In the genomic region with DNA sequence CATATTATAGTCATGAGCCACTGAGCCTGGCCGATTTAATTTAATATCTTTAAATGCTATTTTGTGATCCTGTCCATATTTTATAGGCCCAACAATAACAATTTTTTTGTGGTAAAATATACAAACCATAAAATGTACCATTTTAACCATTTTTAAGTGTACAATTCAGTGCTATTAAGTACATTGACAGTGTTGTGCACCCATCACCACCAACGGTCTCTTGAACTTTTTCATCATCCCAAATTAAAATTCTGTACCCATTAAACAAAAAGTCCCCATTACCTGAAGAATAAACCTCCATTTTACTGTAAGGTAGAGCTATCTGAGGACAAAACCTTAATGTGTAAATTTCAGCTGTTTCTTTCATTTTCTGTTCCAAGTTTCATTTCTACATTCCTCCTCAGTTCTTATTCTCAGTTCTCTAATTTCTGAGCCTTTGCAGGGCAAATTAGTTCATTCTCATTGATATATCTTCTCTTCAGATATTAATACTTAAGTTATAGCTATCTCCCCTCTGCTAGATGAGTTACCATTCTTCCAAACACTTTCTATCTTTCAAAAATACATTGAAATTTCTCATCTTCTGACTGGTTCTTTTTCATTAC, we compare ENCODE assay signal across 8 cellular contexts. TPM values are rescaled to one million over a fixed set of nuclear protein-coding genes. Genes with fewer than 3 reads are reported as not detected.
DNase-seq lines count a peak whose midpoint lies in the region; ATAC-seq, FAIRE-seq and TF ChIP-seq lines count a peak whose summit lies in the region.

No MANE protein-coding gene starts in this region.

- H3K27ac ChIP-seq in duodenal mucosa (ENCODE audit: low read depth, low read length) (peak overlapping the region; percentile 10), mesendoderm (ENCODE audit: low read depth, low read length) (no peak overlapping the region)

- no peaks in the 10 kb centered on the region for H3K9me3 ChIP-seq in duodenal mucosa (ENCODE audit: control insufficient read depth in 1 of 2, low read length in 2 of 2)

- no peak for TF ChIP-seq POLR2A in H54 (IDR thresholded peaks at IDR 0.05; ENCODE audit: low read depth, low read length)

- H3K9ac ChIP-seq in duodenal mucosa (ENCODE audit: low read depth in 1 of 2, low read length in 2 of 2) (peak overlapping the region in 1 of 2 donors; percentile 18), mesendoderm (ENCODE audit: low read length) (no peak overlapping the region)

- no peak overlapping the region for H3K18ac ChIP-seq in mesendoderm (ENCODE audit: low read length)

- no peak overlapping the region for H4K5ac ChIP-seq in mesendoderm (ENCODE audit: low read length)

- no peak overlapping the region for H3K23ac ChIP-seq in mesendoderm (ENCODE audit: low read length)

- no peak overlapping the region for H2AK5ac ChIP-seq in mesendoderm (ENCODE audit: low read length)

- ATAC-seq in GM18519 (IDR thresholded peaks at IDR 0.05; ENCODE audit: low FRiP score, unreplicated experiment) (peak; percentile 96), GM21528 (IDR thresholded peaks at IDR 0.05; ENCODE audit: low FRiP score, unreplicated experiment) (peak; percentile 89), HG03457 (IDR thresholded peaks at IDR 0.05; ENCODE audit: unreplicated experiment) (peak; percentile 86)

- H3K27me3 ChIP-seq in duodenal mucosa (ENCODE audit: control insufficient read depth in 1 of 2, insufficient read depth in 2 of 2, low read length in 2 of 2): no peaks in the 10 kb centered on the region
- H3K27me3 ChIP-seq in mesendoderm (ENCODE audit: insufficient read depth, low read length, poor library complexity): no peaks in the 10 kb centered on the region

- no peak overlapping the region for H2BK15ac ChIP-seq in mesendoderm (replicated peaks; ENCODE audit: low read depth)

- H2BK120ac ChIP-seq in mesendoderm (ENCODE audit: low read depth, low read length): no peak overlapping the region

- H3K4ac ChIP-seq in mesendoderm (ENCODE audit: low read depth, low read length): no peak overlapping the region

- no peak for FAIRE-seq in H54 (lab: Jason Lieb, UNC)

- no peak overlapping the region for H3K4me2 ChIP-seq in mesendoderm (ENCODE audit: low read length)

- H3K4me3 ChIP-seq in duodenal mucosa (ENCODE audit: low read depth in 1 of 2, low read length in 2 of 2) (no peak overlapping the region), mesendoderm (ENCODE audit: low read length) (no peak overlapping the region)

- DNase-seq in putamen (ENCODE audit: low spot score) (no peak), hepatic stellate cell (ENCODE audit: low spot score) (no peak), mesendoderm (no peak), H54 (ENCODE audit: insufficient read length, low spot score) (no peak)

- H3K36me3 ChIP-seq in duodenal mucosa (ENCODE audit: control insufficient read depth in 1 of 2, insufficient read depth in 2 of 2, low read length in 2 of 2) (peaks cover 11 to 72% of the 10 kb centered on the region in 2 donors), mesendoderm (ENCODE audit: control insufficient read depth, insufficient read depth, low read length) (peaks cover 5% of the 10 kb centered on the region)

- H3K4me1 ChIP-seq in duodenal mucosa (ENCODE audit: control insufficient read depth in 1 of 2, insufficient read depth in 2 of 2, low read length in 2 of 2) (no peaks in the 10 kb centered on the region), mesendoderm (ENCODE audit: control insufficient read depth, low read depth, low read length) (no peaks in the 10 kb centered on the region)

- no peak overlapping the region for H2BK5ac ChIP-seq in mesendoderm (ENCODE audit: low read length)

- H4K8ac ChIP-seq in mesendoderm (ENCODE audit: low read depth, low read length): no peak overlapping the region

- no peaks in the 10 kb centered on the region for H3K79me2 ChIP-seq in mesendoderm (ENCODE audit: control insufficient read depth, insufficient read depth, low read length)

- WGBS in mesendoderm (ENCODE audit: extremely low coverage, insufficient coverage, low lambda C conversion rate): no CpG with 5 or more reads among the region's 2 CpGs

- no peak overlapping the region for H3K56ac ChIP-seq in mesendoderm (ENCODE audit: low read length)

- no peaks in the 10 kb centered on the region for H3K79me1 ChIP-seq in mesendoderm (ENCODE audit: low read length)

RNA-seq across cellular contexts. Expression of gene MTO1, which starts 10.3 kb away (rescaled TPM):
- polyA plus RNA-seq in mesendoderm (2013, experiment 1 of 2): 18.4 TPM
- 17.3 TPM for polyA plus RNA-seq in mesendoderm (2013, experiment 2 of 2)

RNA-seq across cellular contexts. Expression of gene CGAS, which starts 19.7 kb away (rescaled TPM):
- 3.3 TPM for polyA plus RNA-seq in mesendoderm (2013, experiment 1 of 2)
- polyA plus RNA-seq in mesendoderm (2013, experiment 2 of 2): 3.3 TPM

RNA-seq across cellular contexts. Expression of gene EEF1A1, which starts 49.0 kb away (rescaled TPM):
- 13,473 TPM for polyA plus RNA-seq in mesendoderm (2013, experiment 1 of 2)
- polyA plus RNA-seq in mesendoderm (2013, experiment 2 of 2): 13,556 TPM
